ENCODE assay signal across 8 cellular contexts in the genomic region with DNA sequence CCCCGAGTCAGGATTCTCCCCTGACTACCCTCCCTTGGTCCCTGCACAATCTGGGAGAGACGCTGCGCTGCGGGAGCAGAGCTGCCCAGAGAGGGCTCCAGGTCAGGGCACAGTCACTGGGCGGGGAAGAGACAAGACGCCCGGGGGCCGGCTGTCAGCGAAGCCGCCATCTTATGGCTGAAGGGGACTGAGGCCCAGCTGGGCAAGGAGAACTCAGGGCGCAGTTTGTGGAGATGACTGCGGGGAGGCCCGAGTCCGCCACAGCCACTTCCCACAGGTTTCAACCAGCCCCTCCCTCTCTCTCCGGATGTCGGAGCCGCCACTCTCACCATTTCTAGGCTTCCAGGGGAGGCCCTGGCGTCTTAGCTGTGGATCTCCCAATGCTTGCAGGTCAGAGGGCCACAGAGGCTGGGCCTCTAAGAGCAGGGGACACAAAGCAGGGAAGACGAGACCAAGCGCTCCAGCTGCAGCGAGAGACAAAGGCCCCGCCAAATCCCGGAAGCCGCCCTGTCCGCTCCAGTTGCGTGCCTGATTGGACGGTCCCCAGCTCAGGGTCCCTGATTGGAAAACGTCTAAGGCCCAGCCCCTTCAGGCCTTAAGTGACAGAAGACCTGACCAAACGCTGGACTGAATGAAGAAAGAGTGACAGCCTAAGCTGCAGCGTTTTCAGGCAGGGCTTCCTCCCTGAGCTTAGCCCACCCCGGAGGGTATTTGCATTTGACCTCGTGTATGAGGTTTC. TPM values are rescaled to one million over a fixed set of nuclear protein-coding genes. Genes with fewer than 3 reads are reported as not detected.
DNase-seq lines count a peak whose midpoint lies in the region; ATAC-seq and TF ChIP-seq lines count a peak whose summit lies in the region.

A gene (minus strand): TSS at position 484 of the 739 bp plus-strand sequence. CDS start 152 bp downstream, at position 332.

- intact Hi-C loops in activated T-helper 1 cell treated with anti-CD3 and anti-CD28 coated beads, Interleukin-12 subunit alpha, Interleukin-12 subunit beta, Interleukin-2, Interleukin-4 antibody, amounts not matched to agents 30 ng/mL and 10 ng/mL and 1 ng/mL, durations not matched to agents 14 hours and 24 hours and 36 hours (cut with micrococcal nuclease) = loop anchor here (1.0 kb wide), 3 partner anchors 24 to 437 kb away; a partner anchor contains a TSS

- H3K79me2 ChIP-seq in fibroblast of lung (ENCODE audit: control insufficient read depth, insufficient read depth, low read length) = peaks cover 7% of the 10 kb centered on the region

- no peaks in the 10 kb centered on the region for H3K9me3 ChIP-seq in fibroblast of lung (ENCODE audit: control insufficient read depth, insufficient read depth, low read depth, low read length)

- no peaks in the 10 kb centered on the region for H3K4me1 ChIP-seq in fibroblast of lung (ENCODE audit: control insufficient read depth, extremely low read depth, insufficient read depth, low read length)

- peaks cover 7% of the 10 kb centered on the region for H3K4me1 Mint-ChIP-seq in activated T-helper 1 cell treated with anti-CD3 and anti-CD28 coated beads, Interleukin-12 subunit alpha, Interleukin-12 subunit beta, Interleukin-2, Interleukin-4 antibody, amounts not matched to agents 30 ng/mL and 10 ng/mL and 1 ng/mL, durations not matched to agents 14 hours and 24 hours and 36 hours (ENCODE audit: low read depth)
- H3K4me1 Mint-ChIP-seq in naive B cell = peaks cover 9 to 24% (median 9%) of the 10 kb centered on the region in 3 donors
- H3K4me1 Mint-ChIP-seq in stimulated activated effector memory CD8-positive, alpha-beta T cell treated with anti-CD3 and anti-CD28 coated beads, Interleukin-12 subunit alpha, Interleukin-12 subunit beta, amount 100 ng/mL, for 72 hours = no peaks in the 10 kb centered on the region

- peak within 1 kb of the TSS; percentile 60 to 86 (median 76) for H3K4me3 ChIP-seq in fibroblast of lung (replicated peaks in 1 of 4; ENCODE audit: control extremely low read depth in 1 of 4, insufficient read depth in 1 of 4, low read depth in 3 of 4, low read length in 4 of 4)

- H3K4me2 ChIP-seq in fibroblast of lung (ENCODE audit: extremely low read depth, insufficient read depth, low read length) = peak within 1 kb of the TSS; percentile 88

- TF ChIP-seq CTCF in fibroblast of lung (conservative IDR thresholded peaks at IDR 0.05 in 1 of 2, IDR thresholded peaks at IDR 0.05 in 1 of 2; ENCODE audit: low read depth in 1 of 2, low read length in 2 of 2) = no peak

- ATAC-seq in GM21737 (IDR thresholded peaks at IDR 0.05; ENCODE audit: unreplicated experiment) (peak; percentile 97), naive B cell (ENCODE audit: low read depth in 2 of 2) (peak; percentile 99)
- ATAC-seq in stimulated activated effector memory CD8-positive, alpha-beta T cell treated with anti-CD3 and anti-CD28 coated beads, Interleukin-12 subunit alpha, Interleukin-12 subunit beta, amount 100 ng/mL, for 72 hours = peak; percentile 100

- peak within 1 kb of the TSS; percentile 99 for H2AFZ ChIP-seq in fibroblast of lung (ENCODE audit: low read length)

- peak within 1 kb of the TSS; percentile 41 for H3K9ac ChIP-seq in fibroblast of lung (ENCODE audit: insufficient read depth, low read length)

- H3K4me3 Mint-ChIP-seq in activated T-helper 1 cell treated with anti-CD3 and anti-CD28 coated beads, Interleukin-12 subunit alpha, Interleukin-12 subunit beta, Interleukin-2, Interleukin-4 antibody, amounts not matched to agents 30 ng/mL and 10 ng/mL and 1 ng/mL, durations not matched to agents 14 hours and 24 hours and 36 hours = peak within 1 kb of the TSS; percentile 93
- peak within 1 kb of the TSS; percentile 97 to 99 (median 98) for H3K4me3 Mint-ChIP-seq in naive B cell
- peak within 1 kb of the TSS; percentile 95 for H3K4me3 Mint-ChIP-seq in stimulated activated effector memory CD8-positive, alpha-beta T cell treated with anti-CD3 and anti-CD28 coated beads, Interleukin-12 subunit alpha, Interleukin-12 subunit beta, amount 100 ng/mL, for 72 hours

- peak within 1 kb of the TSS; percentile 93 for H3K27ac Mint-ChIP-seq in activated T-helper 1 cell treated with anti-CD3 and anti-CD28 coated beads, Interleukin-12 subunit alpha, Interleukin-12 subunit beta, Interleukin-2, Interleukin-4 antibody, amounts not matched to agents 30 ng/mL and 10 ng/mL and 1 ng/mL, durations not matched to agents 14 hours and 24 hours and 36 hours
- peak within 1 kb of the TSS; percentile 64 to 95 (median 88) for H3K27ac Mint-ChIP-seq in naive B cell
- H3K27ac Mint-ChIP-seq in stimulated activated effector memory CD8-positive, alpha-beta T cell treated with anti-CD3 and anti-CD28 coated beads, Interleukin-12 subunit alpha, Interleukin-12 subunit beta, amount 100 ng/mL, for 72 hours = peak within 1 kb of the TSS; percentile 96

- H3K27me3 ChIP-seq in fibroblast of lung (ENCODE audit: control insufficient read depth, insufficient read depth, low read length) = no peaks in the 10 kb centered on the region

- H3K9me3 Mint-ChIP-seq in activated T-helper 1 cell treated with anti-CD3 and anti-CD28 coated beads, Interleukin-12 subunit alpha, Interleukin-12 subunit beta, Interleukin-2, Interleukin-4 antibody, amounts not matched to agents 30 ng/mL and 10 ng/mL and 1 ng/mL, durations not matched to agents 14 hours and 24 hours and 36 hours = peaks cover 17% of the 10 kb centered on the region
- peaks cover 0 to 1% (median 0%) of the 10 kb centered on the region in 7 donors for H3K9me3 Mint-ChIP-seq in naive B cell
- no peaks in the 10 kb centered on the region for H3K9me3 Mint-ChIP-seq in stimulated activated effector memory CD8-positive, alpha-beta T cell treated with anti-CD3 and anti-CD28 coated beads, Interleukin-12 subunit alpha, Interleukin-12 subunit beta, amount 100 ng/mL, for 72 hours

- peaks cover 31% of the 10 kb centered on the region for H3K36me3 Mint-ChIP-seq in activated T-helper 1 cell treated with anti-CD3 and anti-CD28 coated beads, Interleukin-12 subunit alpha, Interleukin-12 subunit beta, Interleukin-2, Interleukin-4 antibody, amounts not matched to agents 30 ng/mL and 10 ng/mL and 1 ng/mL, durations not matched to agents 14 hours and 24 hours and 36 hours (ENCODE audit: low read depth)
- H3K36me3 Mint-ChIP-seq in naive B cell = peaks cover 2 to 14% of the 10 kb centered on the region in 2 donors
- H3K36me3 Mint-ChIP-seq in stimulated activated effector memory CD8-positive, alpha-beta T cell treated with anti-CD3 and anti-CD28 coated beads, Interleukin-12 subunit alpha, Interleukin-12 subunit beta, amount 100 ng/mL, for 72 hours = peaks cover 50% of the 10 kb centered on the region

- no peaks in the 10 kb centered on the region for H4K20me1 ChIP-seq in fibroblast of lung (ENCODE audit: control insufficient read depth, extremely low read depth, insufficient read depth, low read length)

- no peaks in the 10 kb centered on the region for H3K27me3 Mint-ChIP-seq in activated T-helper 1 cell treated with anti-CD3 and anti-CD28 coated beads, Interleukin-12 subunit alpha, Interleukin-12 subunit beta, Interleukin-2, Interleukin-4 antibody, amounts not matched to agents 30 ng/mL and 10 ng/mL and 1 ng/mL, durations not matched to agents 14 hours and 24 hours and 36 hours (ENCODE audit: insufficient read depth)
- no peaks in the 10 kb centered on the region for H3K27me3 Mint-ChIP-seq in naive B cell

- DNase-seq in DMS79 (lab: John Stamatoyannopoulos, UW) (peak; percentile 98), KG1 (lab: John Stamatoyannopoulos, UW) (peak; percentile 87), RPMI7951 (ENCODE audit: low read depth) (peak; percentile 99), fibroblast of lung (ENCODE audit: low read depth in 2 of 2) (peak; percentile 98 to 99), naive B cell (peak; percentile 89)
- peak; percentile 87 for DNase-seq in activated T-helper 1 cell treated with anti-CD3 and anti-CD28 coated beads, Interleukin-12 subunit alpha, Interleukin-12 subunit beta, Interleukin-2, Interleukin-4 antibody, amounts not matched to agents 30 ng/mL and 10 ng/mL and 1 ng/mL, durations not matched to agents 14 hours and 24 hours and 36 hours (ENCODE audit: low spot score)
- DNase-seq in stimulated activated effector memory CD8-positive, alpha-beta T cell treated with anti-CD3 and anti-CD28 coated beads, Interleukin-12 subunit alpha, Interleukin-12 subunit beta, amount 100 ng/mL, for 72 hours (ENCODE audit: low spot score in 2 of 2) = peak; percentile 69 to 93

- no peaks in the 10 kb centered on the region for H3K36me3 ChIP-seq in fibroblast of lung (ENCODE audit: control insufficient read depth, insufficient read depth, low read length)

- H3K27ac ChIP-seq in fibroblast of lung (ENCODE audit: insufficient read depth, low read length) = peak within 1 kb of the TSS; percentile 85

RNA-seq across cellular contexts. Expression of the gene that starts here (rescaled TPM):
- total RNA-seq in RPMI7951 (2014; rRNA removed; shearing (Covaris generic)) = 14.6 and 15.0 TPM in 2 replicates
- total RNA-seq in activated T-helper 1 cell treated with anti-CD3 and anti-CD28 coated beads, Interleukin-12 subunit alpha, Interleukin-12 subunit beta, Interleukin-2, Interleukin-4 antibody, amounts not matched to agents 30 ng/mL and 10 ng/mL and 1 ng/mL, durations not matched to agents 14 hours and 24 hours and 36 hours = 12.1 and 14.1 TPM in 2 replicates
- total RNA-seq in fibroblast of lung = 1.3 and 3.3 TPM in 2 replicates
- polyA plus RNA-seq in fibroblast of lung (2.0 and 4.2 TPM in 2 replicates), naive B cell (ENCODE audit: low read depth in 6 of 6) (1 to 10 TPM in 5 of 6 donors, not detected in 1; 2.8 to 6.1 (median 6.0) TPM)
- polyA plus RNA-seq in fibroblast of lung (2012) = 0.55 and 1.1 TPM in 2 replicates
- 1.5 and 23.8 TPM in 2 replicates for polyA minus RNA-seq in fibroblast of lung (ENCODE audit: low replicate concordance)

Comparison
In these comparisons a context has a peak if more than half of its experiments do, and no peak if none do; other contexts are left out.
1. Peak in every context shown above with its lines: DNase-seq, ATAC-seq, H3K4me3 ChIP-seq and H3K27ac ChIP-seq.